In genomic region chr6:131854803-131855202, GRCh38 we compare ENCODE assay signal across 19 cellular contexts. TPM values are rescaled to one million over a fixed set of nuclear protein-coding genes. Genes with fewer than 3 reads are reported as not detected.
DNase-seq lines count a peak whose midpoint lies in the region; ATAC-seq, FAIRE-seq and TF ChIP-seq lines count a peak whose summit lies in the region.
"Had no signal": no experiment of that assay in that cellular context is flagged by ENCODE, and none has a peak within 500 bp of the region (broad histone marks: within the 10 kb centered on the region; RNA-seq: fewer than 3 reads in every experiment).

No MANE protein-coding gene starts in this region.

- no peaks in the 10 kb centered on the region; the same call in 1 of the 2 replicates for H3K9me2 ChIP-seq in PC-9 (ENCODE audit: insufficient read depth)

- in situ Hi-C loops in IMR-90 (cut with MboI; ENCODE audit: low sequenced_read_pairs) (no loop called here), K562 (cut with MboI) (no loop called here)

- no peak overlapping the region for H2AFZ ChIP-seq in IMR-90 (replicated peaks; ENCODE audit: low read length, poor library complexity)
- H2AFZ ChIP-seq in PC-9 = peak overlapping the region; percentile 64; the same call in 1 of the 2 replicates
- no peak overlapping the region for H2AFZ ChIP-seq in K562 (ENCODE audit: low read depth, low read length)
- H2AFZ ChIP-seq in osteoblast (ENCODE audit: low read length) = peak overlapping the region; percentile 0
- H2AFZ ChIP-seq: GM23248 had no signal

- H2BK15ac ChIP-seq in IMR-90 (ENCODE audit: low read depth, low read length) = no peak overlapping the region

- H3F3A ChIP-seq in PC-9 (ENCODE audit: insufficient read depth, low read depth) = no peaks in the 10 kb centered on the region

- dilution Hi-C loops in IMR-90 (cut with HindIII; ENCODE audit: low sequenced_read_pairs, unreplicated experiment) = no loop called here

- no peak overlapping the region for H2BK120ac ChIP-seq in IMR-90 (ENCODE audit: low read depth, low read length)

- no peak overlapping the region; the same call in 1 of the 2 replicates for H4K5ac ChIP-seq in IMR-90 (ENCODE audit: low read depth, low read length)

- H4K8ac ChIP-seq in IMR-90 (ENCODE audit: low read depth in 2 of 2, low read length in 2 of 2) = no peak overlapping the region

- H3K9me3 ChIP-seq in IMR-90 (ENCODE audit: control insufficient read depth, insufficient read depth, low read length) (no peaks in the 10 kb centered on the region), PC-9 (ENCODE audit: insufficient read depth, low read depth) (no peaks in the 10 kb centered on the region), K562 (replicated peaks; ENCODE audit: control insufficient read depth, insufficient read depth, low read depth, low read length) (no peaks in the 10 kb centered on the region), osteoblast (ENCODE audit: low read depth, low read length) (no peaks in the 10 kb centered on the region), uterus (no peaks in the 10 kb centered on the region)
- H3K9me3 ChIP-seq: BE2C, HAP-1 had no signal

- no peak overlapping the region for H3K18ac ChIP-seq in IMR-90 (ENCODE audit: low read depth, low read length)

- no peaks in the 10 kb centered on the region for H4K20me1 ChIP-seq in IMR-90 (ENCODE audit: insufficient read depth, low read length)
- no peaks in the 10 kb centered on the region for H4K20me1 ChIP-seq in PC-9 (ENCODE audit: insufficient read depth)
- no peaks in the 10 kb centered on the region for H4K20me1 ChIP-seq in K562 (replicated peaks; ENCODE audit: control insufficient read depth, insufficient read depth, low read length)
- no peaks in the 10 kb centered on the region for H4K20me1 ChIP-seq in osteoblast (ENCODE audit: insufficient read depth, low read length)

- no peak overlapping the region for H3K14ac ChIP-seq in IMR-90 (replicated peaks; ENCODE audit: low read depth, low read length)

- no peak overlapping the region for H3K4ac ChIP-seq in IMR-90 (ENCODE audit: low read depth, low read length)

- TF ChIP-seq POLR2A in IMR-90 (IDR thresholded peaks at IDR 0.05; ENCODE audit: low read depth, low read length) = no peak
- TF ChIP-seq POLR2A in K562 (conservative IDR thresholded peaks at IDR 0.05) = no peak
- no peak for TF ChIP-seq POLR2A in uterus (IDR thresholded peaks at IDR 0.05)

- no peaks in the 10 kb centered on the region for H3K79me2 ChIP-seq in PC-9 (ENCODE audit: low read depth)
- H3K79me2 ChIP-seq in K562 (ENCODE audit: control insufficient read depth, insufficient read depth, low read length) = no peaks in the 10 kb centered on the region
- H3K79me2 ChIP-seq in osteoblast (ENCODE audit: insufficient read depth, low read length) = no peaks in the 10 kb centered on the region

- H3K23ac ChIP-seq in IMR-90 (ENCODE audit: low read depth, low read length) = no peak overlapping the region

- FAIRE-seq in K562 (lab: Jason Lieb, UNC) = no peak
- FAIRE-seq: G401.6, GM12891, GM19239 had no signal

- no peak overlapping the region for H3K56ac ChIP-seq in IMR-90 (ENCODE audit: extremely low read depth, insufficient read depth, low read length)

- no peak overlapping the region for H3K9ac ChIP-seq in IMR-90 (ENCODE audit: low read depth, low read length)
- H3K9ac ChIP-seq in K562 (ENCODE audit: insufficient read depth in 1 of 2, low read depth in 2 of 2, low read length in 2 of 2) = no peak overlapping the region
- H3K9ac ChIP-seq: GM23248 had no signal

- no peak overlapping the region for H2BK20ac ChIP-seq in IMR-90 (ENCODE audit: low read depth, low read length)

- ATAC-seq in IMR-90 (ENCODE audit: low read depth) (no peak), K562 (no peak), GM21619 (IDR thresholded peaks at IDR 0.05; ENCODE audit: unreplicated experiment) (no peak)

- intact Hi-C loops in IMR-90 (cut with micrococcal nuclease) = no loop called here
- intact Hi-C loops in PC-9 (cut with micrococcal nuclease; ENCODE audit: unreplicated experiment) = no loop called here
- intact Hi-C loops in K562 (cut with micrococcal nuclease) = no loop called here
- intact Hi-C loops in uterus (cut with DNase I; ENCODE audit: low total_unique reads) = no loop called here

- H3K4me2 ChIP-seq in IMR-90 (ENCODE audit: low read depth, low read length) (no peak overlapping the region; the same call in 1 of the 2 replicates), PC-9 (no peak overlapping the region), K562 (ENCODE audit: insufficient read depth, low read length) (no peak overlapping the region), osteoblast (ENCODE audit: insufficient read depth, low read length) (no peak overlapping the region)

- no peak overlapping the region for H2AK5ac ChIP-seq in IMR-90 (ENCODE audit: low read depth, low read length)

- DNase-seq in IMR-90 = peak; percentile 13
- DNase-seq in PC-9 = no peak
- DNase-seq in K562 (ENCODE audit: extremely low read depth in 1 of 4, low spot score in 3 of 4) = no peak
- no peak for DNase-seq in osteoblast (ENCODE audit: insufficient read length, low spot score, missing footprints)
- DNase-seq in mucosa of gallbladder (ENCODE audit: low spot score) = no peak
- DNase-seq in uterus = no peak
- no peak for DNase-seq in AG08396 (ENCODE audit: low spot score)
- DNase-seq: BE2C; C1 segment of cervical spinal cord; CD4-positive, CD25-positive, alpha-beta regulatory T cell; CD8-positive, alpha-beta memory T cell; COR-L47; DMS 273 treated with DMSO at 0.1 percent for 48 hours; GM23248 had no signal

- H2BK5ac ChIP-seq in IMR-90 (ENCODE audit: low read depth, low read length, poor library complexity, severe bottlenecking) = peak overlapping the region; percentile 23

- no peaks in the 10 kb centered on the region for H3K36me3 ChIP-seq in IMR-90 (ENCODE audit: control insufficient read depth, insufficient read depth, low read length)
- no peaks in the 10 kb centered on the region for H3K36me3 ChIP-seq in PC-9 (ENCODE audit: low read depth)
- no peaks in the 10 kb centered on the region for H3K36me3 ChIP-seq in K562 (ENCODE audit: control insufficient read depth, insufficient read depth, low read length)
- H3K36me3 ChIP-seq in osteoblast (ENCODE audit: insufficient read depth, low read length) = peaks cover 14% of the 10 kb centered on the region
- no peaks in the 10 kb centered on the region for H3K36me3 ChIP-seq in uterus
- H3K36me3 ChIP-seq: BE2C, HAP-1 had no signal

- H3K9me1 ChIP-seq in IMR-90 (ENCODE audit: insufficient read depth, low read length) = peaks cover 2% of the 10 kb centered on the region; the same call in 1 of the 2 replicates
- H3K9me1 ChIP-seq in K562 (ENCODE audit: control insufficient read depth, insufficient read depth, low read length) = no peaks in the 10 kb centered on the region

- no peak overlapping the region for H4K91ac ChIP-seq in IMR-90 (ENCODE audit: insufficient read depth, low read depth, low read length)

- TF ChIP-seq RAD21 in IMR-90 (IDR thresholded peaks at IDR 0.05; ENCODE audit: low read length) = no peak
- TF ChIP-seq RAD21 in K562 (CRISPR knock-in tag; conservative IDR thresholded peaks at IDR 0.05 in 1 of 2, IDR thresholded peaks at IDR 0.05 in 1 of 2) = no peak

- BruUV-seq in IMR-90 (replicated peaks; lab: Mats Ljungman, UMichigan) = no TSS peak
- BruUV-seq in PC-9 (replicated peaks; lab: Mats Ljungman, UMichigan) = no TSS peak
- BruUV-seq in K562 (replicated peaks; lab: Mats Ljungman, UMichigan) = no TSS peak

- H3K79me1 ChIP-seq in IMR-90 (ENCODE audit: low read depth in 1 of 2, low read length in 2 of 2) = no peaks in the 10 kb centered on the region

- WGBS in IMR-90 (ENCODE audit: extremely low coverage in 2 of 2, insufficient read length in 1 of 2), 2 experiments = no CpG with 5 or more reads among the region's 2 CpGs
- 0% methylated on average over 2 of the region's 2 CpGs for WGBS in K562 (ENCODE audit: insufficient coverage, low coverage, missing lambda C conversion rate)

- POLR2A ChIA-PET in IMR-90 (lab: Charles Lee; ENCODE audit: unreplicated experiment) = no interaction called here
- POLR2A ChIA-PET in PC-9 (lab: Charles Lee; ENCODE audit: unreplicated experiment) = interaction anchor here (0.5 kb wide), 1 partner anchor 123 kb away, joined by 3 read pairs; no protein-coding TSS in a partner anchor
- POLR2A ChIA-PET in K562 (lab: Yijun Ruan, JAX) = interaction anchor here (0.6 to 0.7 kb wide), 2 partner anchors 88 to 364 kb away, joined by 3 to 6 read pairs; no protein-coding TSS in a partner anchor

- H3K4me1 ChIP-seq in IMR-90 (ENCODE audit: control insufficient read depth, insufficient read depth, low read length) (peaks cover 5% of the 10 kb centered on the region; the same call in 1 of the 2 replicates), PC-9 (replicated peaks; ENCODE audit: insufficient read depth) (no peaks in the 10 kb centered on the region), K562 (replicated peaks in 1 of 2; ENCODE audit: control insufficient read depth in 2 of 2, insufficient read depth in 2 of 2, low read length in 2 of 2) (no peaks in the 10 kb centered on the region), osteoblast (ENCODE audit: insufficient read depth, low read length) (peaks cover 17% of the 10 kb centered on the region), uterus (no peaks in the 10 kb centered on the region)
- H3K4me1 ChIP-seq: BE2C had no signal

- no peak overlapping the region for H2AK9ac ChIP-seq in IMR-90 (replicated peaks; ENCODE audit: low read depth, low read length, poor library complexity)

- H3K27ac ChIP-seq in IMR-90 (ENCODE audit: insufficient read depth, low read length) (no peak overlapping the region), PC-9 (no peak overlapping the region), K562 (ENCODE audit: extremely low read depth, low read depth, low read length) (no peak overlapping the region), osteoblast (ENCODE audit: low read depth, low read length) (peak overlapping the region; percentile 14), uterus (no peak overlapping the region)
- H3K27ac ChIP-seq: GM23248 had no signal

- no peak for TF ChIP-seq EP300 in K562 (IDR thresholded peaks at IDR 0.05; ENCODE audit: low read length)

- H3K27me3 ChIP-seq in IMR-90 (ENCODE audit: control insufficient read depth, insufficient read depth, low read length) (no peaks in the 10 kb centered on the region), PC-9 (ENCODE audit: insufficient read depth, low read depth) (no peaks in the 10 kb centered on the region), K562 (ENCODE audit: control insufficient read depth in 2 of 2, insufficient read depth in 2 of 2, low read length in 2 of 2) (0 out of 5 replicates have a peak, but pooled peaks cover 0 to 3% of the 10 kb centered on the region in 2 experiments), osteoblast (ENCODE audit: insufficient read depth, low read length) (no peaks in the 10 kb centered on the region), uterus (no peaks in the 10 kb centered on the region)
- H3K27me3 ChIP-seq: BE2C had no signal

- CTCF ChIA-PET in IMR-90 (lab: Yijun Ruan, JAX) = interaction anchor here (1.3 kb wide), 1 partner anchor 11 kb away, joined by 3 read pairs; no protein-coding TSS in a partner anchor
- CTCF ChIA-PET in PC-9 (lab: Charles Lee) = no interaction called here
- CTCF ChIA-PET in K562 (lab: Yijun Ruan, JAX; ENCODE audit: low intra/inter-chr PET ratio) = interaction anchor here (1.0 kb wide), 1 partner anchor 11 kb away, joined by 3 read pairs; no protein-coding TSS in a partner anchor

- no peak for TF ChIP-seq CTCF in IMR-90 (conservative IDR thresholded peaks at IDR 0.05; ENCODE audit: low read depth, low read length)
- no peak for TF ChIP-seq CTCF in PC-9 (conservative IDR thresholded peaks at IDR 0.05)
- no peak for TF ChIP-seq CTCF in K562 (IDR thresholded peaks at IDR 0.05 in 2 of 3, conservative IDR thresholded peaks at IDR 0.05 in 1 of 3; ENCODE audit: insufficient read depth in 2 of 3, low read depth in 1 of 3, low read length in 3 of 3)
- TF ChIP-seq CTCF in osteoblast (IDR thresholded peaks at IDR 0.05; ENCODE audit: extremely low read depth, low read depth, low read length) = no peak
- TF ChIP-seq CTCF in uterus (IDR thresholded peaks at IDR 0.05) = no peak

- H3K4me3 ChIP-seq in IMR-90 (ENCODE audit: insufficient read depth, low read depth, low read length) = no peak overlapping the region
- no peak overlapping the region for H3K4me3 ChIP-seq in PC-9
- H3K4me3 ChIP-seq in K562 = no peak overlapping the region
- no peak overlapping the region for H3K4me3 ChIP-seq in osteoblast (ENCODE audit: insufficient read depth, low read length)
- H3K4me3 ChIP-seq in uterus = no peak overlapping the region
- H3K4me3 ChIP-seq: GM23248, HAP-1 had no signal

RNA-seq across cellular contexts. Expression of gene ENPP1, which starts 47.0 kb away (rescaled TPM):
- total RNA-seq in IMR-90 (2012; rRNA removed) = 38.9 and 39.4 TPM in 2 replicates
- 10.5 and 10.9 TPM in 2 replicates for polyA plus RNA-seq in IMR-90 (2012; rRNA removed)
- 1.9 and 7.1 TPM in 2 replicates for polyA plus RNA-seq in IMR-90 (2012; cell fraction: cytosol; rRNA removed)
- 1.6 and 10.0 TPM in 2 replicates for polyA plus RNA-seq in IMR-90 (2012; cell fraction: nucleus; rRNA removed; ENCODE audit: low replicate concordance)
- 3.0 and 4.1 TPM in 2 replicates for total RNA-seq in PC-9 (2021)
- 0.30 and 0.70 TPM in 2 replicates for total RNA-seq in K562 (2011; cell fraction: chromatin; rRNA removed; ENCODE audit: low replicate concordance)
- total RNA-seq in K562 (2011; cell fraction: nucleolus; rRNA removed) = 0.33 and 0.39 TPM in 2 replicates
- total RNA-seq in K562 (2011; cell fraction: nucleoplasm; rRNA removed) = 0.15 and 0.53 TPM in 2 replicates
- total RNA-seq in K562 (2014; rRNA removed) = 0.04 and 0.14 TPM in 2 replicates
- 0.07 and 0.10 TPM in 2 replicates for total RNA-seq in K562 (2014; rRNA removed; fragmentation: Illumina TruSeq; extraction: Trizol)
- 0.08 and 0.18 TPM in 2 replicates for total RNA-seq in K562 (2015; rRNA removed; fragmentation: Illumina TruSeq; extraction: Trizol)
- total RNA-seq in K562 (2021) = 0.22 and 0.27 TPM in 2 replicates
- polyA plus RNA-seq in K562 (2011; rRNA removed) = 0.47 and 0.56 TPM in 2 replicates
- polyA plus RNA-seq in K562 (2011; cell fraction: cytosol; rRNA removed) = 0.10 and 0.18 TPM in 2 replicates
- 0.14 and 0.44 TPM in 2 replicates for polyA plus RNA-seq in K562 (2011; cell fraction: nucleus; rRNA removed)
- polyA plus RNA-seq in K562 (2012) = 0.08 TPM in 1 of 2 replicates, not detected in the other
- 0.06 and 0.11 TPM in 2 replicates for polyA plus RNA-seq in K562 (2014; fragmentation: Illumina TruSeq; extraction: Trizol)
- polyA plus RNA-seq in K562 (2014; fragmentation: Nextera tagmentation; extraction: Ambion mirVana) = under 1 TPM; 0.03 TPM
- 0.05 and 0.17 TPM in 2 replicates for polyA plus RNA-seq in K562 (2014; rRNA removed)
- 1.0 and 2.3 TPM in 2 replicates for polyA minus RNA-seq in K562 (2011; rRNA and poly(A)+ RNA removed)
- polyA minus RNA-seq in K562 (2011; cell fraction: cytosol; rRNA and poly(A)+ RNA removed) = 0.86 and 1.5 TPM in 2 replicates
- polyA minus RNA-seq in K562 (2011; cell fraction: nucleus; rRNA and poly(A)+ RNA removed) = 0.13 and 0.67 TPM in 2 replicates
- 16.3 and 20.3 TPM in 2 replicates for total RNA-seq in osteoblast
- total RNA-seq in mucosa of gallbladder = 4.5 TPM
- 100 to 1,000 TPM in 1 of 4 donors, 10 to 100 TPM in 3; 26.5 to 128 (median 54.3) TPM for total RNA-seq in uterus
- total RNA-seq: CD4-positive, CD25-positive, alpha-beta regulatory T cell had no signal

Comparison
In these comparisons a context has a peak if more than half of its experiments do, and no peak if none do; other contexts are left out.
1. H2AFZ ChIP-seq: peak in PC-9 (single experiment) and osteoblast (single experiment); none in IMR-90 (single experiment) and K562 (single experiment).